In the genomic region with DNA sequence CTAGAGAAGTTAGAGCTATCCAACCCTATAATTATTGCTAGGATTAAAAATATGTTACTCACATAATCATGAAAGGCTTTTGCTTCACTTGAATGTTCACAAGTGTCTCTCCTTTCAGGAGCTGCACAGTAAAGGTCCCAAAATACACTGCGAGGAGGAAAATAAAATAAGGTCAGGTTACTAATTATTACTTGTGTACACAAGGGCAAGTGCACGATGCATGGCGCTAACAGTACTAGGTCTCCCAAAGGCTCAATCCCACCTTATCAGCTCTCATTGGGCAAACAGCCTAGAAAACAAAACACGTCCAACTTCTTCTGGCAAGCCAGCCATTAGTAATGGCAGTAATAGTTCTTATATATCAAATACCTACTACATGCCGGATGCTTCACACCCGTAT, we compare ENCODE assay signal across 21 cellular contexts. TPM values are rescaled to one million over a fixed set of nuclear protein-coding genes. Genes with fewer than 3 reads are reported as not detected.
DNase-seq lines count a peak whose midpoint lies in the region; ATAC-seq, FAIRE-seq and TF ChIP-seq lines count a peak whose summit lies in the region.
"Had no signal": no experiment of that assay in that cellular context is flagged by ENCODE, and none has a peak within 500 bp of the region (broad histone marks: within the 10 kb centered on the region; RNA-seq: fewer than 3 reads in every experiment).

No MANE protein-coding gene starts in this region.

- no peaks in the 10 kb centered on the region for H3K9me3 ChIP-seq in right cardiac atrium (ENCODE audit: control insufficient read depth, low read length)
- H3K9me3 ChIP-seq in hepatocyte (ENCODE audit: low read depth) = no peaks in the 10 kb centered on the region
- H3K9me3 ChIP-seq: Caco-2, upper lobe of left lung had no signal

- DNase-seq in left ventricle myocardium superior (no peak), right cardiac atrium (no peak), NCI-H2227 (lab: John Stamatoyannopoulos, UW; ENCODE audit: unreplicated experiment) (peak; percentile 81), hepatocyte (ENCODE audit: low spot score) (no peak), H54 (ENCODE audit: insufficient read length, low spot score) (no peak), left colon (no peak), activated gamma-delta T cell (lab: John Stamatoyannopoulos, UW) (no peak)
- DNase-seq in activated naive CD4-positive, alpha-beta T cell treated with anti-CD3 and anti-CD28 coated beads, Interleukin-2, amount 50 U/mL, for 16 hours = no peak
- DNase-seq: activated CD4-positive, alpha-beta T cell treated with anti-CD3 and anti-CD28 coated beads, Interleukin-2, amount 50 U/mL, for 1 hour; activated T-cell treated with anti-CD3 and anti-CD28 coated beads, Interleukin-2, amount 50 U/mL, for 4 hours; anterior cingulate cortex; Caco-2; cortex of kidney; HFFc6; islet precursor cell; MM.1S; NCI-H524; PC-9; upper lobe of left lung had no signal

- no peaks in the 10 kb centered on the region for H3K27me3 ChIP-seq in right cardiac atrium (ENCODE audit: control insufficient read depth, insufficient read depth)
- no peaks in the 10 kb centered on the region for H3K27me3 ChIP-seq in hepatocyte
- H3K27me3 ChIP-seq: upper lobe of left lung had no signal

- intact Hi-C loops in left ventricle myocardium superior (cut with micrococcal nuclease) = loop anchor here (10.0 kb wide), 1 partner anchor 277 kb away; no protein-coding TSS in a partner anchor
- intact Hi-C loops in right cardiac atrium (cut with DNase I) = loop anchor here (5.0 to 10.0 kb wide), 6 partner anchors 67 to 277 kb away; partner anchors contain the start of genes CYB5RL (in 2 of the 4) and MRPL37 (in 2 of the 4)
- intact Hi-C loops in left colon (cut with DNase I, micrococcal nuclease) = loop anchor here in 1 of 2 donors (5.0 kb wide), 1 partner anchor 124 kb away; no protein-coding TSS in a partner anchor

- H2AFZ ChIP-seq in hepatocyte = no peak overlapping the region
- H2AFZ ChIP-seq: PC-9 had no signal

- no peaks in the 10 kb centered on the region for H3K36me3 ChIP-seq in hepatocyte (replicated peaks; ENCODE audit: insufficient read depth, low read depth)

- H3K4me3 ChIP-seq in right cardiac atrium (ENCODE audit: low read length) = no peak overlapping the region
- no peak overlapping the region for H3K4me3 ChIP-seq in hepatocyte
- H3K4me3 ChIP-seq: PC-9, skin epidermis, upper lobe of left lung had no signal

- H3K4me2 ChIP-seq in hepatocyte = peak overlapping the region; percentile 96
- H3K4me2 ChIP-seq: PC-9 had no signal

- no peak for TF ChIP-seq POLR2A in H54 (IDR thresholded peaks at IDR 0.05; ENCODE audit: low read depth, low read length)

- 49% methylated on average over 6 of the region's 6 CpGs for WGBS in right cardiac atrium
- WGBS in hepatocyte (ENCODE audit: low lambda C conversion rate, missing lambda C conversion rate) = 61% methylated on average over 6 of the region's 6 CpGs

- no peaks in the 10 kb centered on the region for H3K9me2 ChIP-seq in hepatocyte (replicated peaks; ENCODE audit: insufficient read depth)

- no peak for FAIRE-seq in H54 (lab: Jason Lieb, UNC)
- FAIRE-seq: HepG2 had no signal

- peaks cover 12% of the 10 kb centered on the region for H3K4me1 ChIP-seq in right cardiac atrium (ENCODE audit: control insufficient read depth, insufficient read depth, low read length)
- H3K4me1 ChIP-seq in hepatocyte (ENCODE audit: insufficient read depth) = peaks cover 45% of the 10 kb centered on the region
- H3K4me1 ChIP-seq: Caco-2 had no signal

- TF ChIP-seq CTCF in hepatocyte (IDR thresholded peaks at IDR 0.05; ENCODE audit: poor library complexity) = no peak

- peaks cover 70% of the 10 kb centered on the region for H4K20me1 ChIP-seq in hepatocyte (ENCODE audit: insufficient read depth, poor library complexity, severe bottlenecking)

- H3K79me2 ChIP-seq in hepatocyte = peaks cover 88% of the 10 kb centered on the region

- H3K27ac ChIP-seq in right cardiac atrium (ENCODE audit: low read length) (no peak overlapping the region), hepatocyte (no peak overlapping the region)
- H3K27ac ChIP-seq: PC-9, skin epidermis, upper lobe of left lung had no signal

- ATAC-seq in left ventricle myocardium superior = peak; percentile 6
- no peak for ATAC-seq in right cardiac atrium
- no peak for ATAC-seq in left colon
- ATAC-seq: activated T-cell treated with anti-CD3 and anti-CD28 coated beads, Interleukin-2, amount 50 U/mL, for 4 hours; HepG2 had no signal

RNA-seq across cellular contexts. Expression of gene SSBP3, which starts 4.4 kb away (rescaled TPM):
- total RNA-seq in left ventricle myocardium superior = 57.0 TPM
- 10 to 100 TPM; 25.4 to 55.8 (median 35.8) TPM for total RNA-seq in right cardiac atrium
- 32.5 TPM for polyA plus RNA-seq in right cardiac atrium
- 27.1 and 47.2 TPM in 2 replicates for total RNA-seq in hepatocyte
- 23.8 and 25.8 TPM in 2 replicates for polyA plus RNA-seq in hepatocyte
- 10 to 100 TPM; 61.7 to 74.2 TPM for total RNA-seq in left colon
